9 cellular contexts compared by ENCODE assay signal in the genomic region with DNA sequence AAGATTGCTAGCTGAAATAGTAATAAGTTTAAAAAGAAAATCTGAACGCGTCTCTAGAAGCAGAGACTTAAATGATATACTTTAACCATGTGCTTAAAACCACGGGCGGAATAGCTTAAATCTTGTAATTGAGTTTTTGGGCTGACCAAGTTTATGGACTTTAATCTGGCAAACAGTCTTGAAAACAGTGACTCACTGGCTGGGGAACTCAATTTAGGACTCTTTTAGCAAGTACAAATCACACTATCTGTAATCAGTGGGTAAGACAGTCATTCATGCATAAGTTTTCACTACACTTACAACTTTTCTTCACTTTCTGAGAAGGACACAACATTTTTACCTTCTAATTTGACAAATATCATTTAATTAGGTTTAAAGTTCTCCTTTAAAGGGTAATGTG. TPM values are rescaled to one million over a fixed set of nuclear protein-coding genes. Genes with fewer than 3 reads are reported as not detected.
DNase-seq lines count a peak whose midpoint lies in the region; ATAC-seq and TF ChIP-seq lines count a peak whose summit lies in the region.
"Had no signal": no experiment of that assay in that cellular context is flagged by ENCODE, and none has a peak within 500 bp of the region (broad histone marks: within the 10 kb centered on the region; RNA-seq: fewer than 3 reads in every experiment).

No MANE protein-coding gene starts in this region.

- no peaks in the 10 kb centered on the region for H3K9me3 Mint-ChIP-seq in activated T-cell treated with anti-CD3 and anti-CD28 coated beads, Interleukin-2, amount 50 U/mL, for 4 hours
- H3K9me3 Mint-ChIP-seq in brain, result peaks cover 19 to 28% (median 23%) of the 10 kb centered on the region in 5 experiments

- no peak for DNase-seq in activated T-cell treated with anti-CD3 and anti-CD28 coated beads, Interleukin-2, amount 50 U/mL, for 4 hours
- DNase-seq in activated T-cell treated with anti-CD3 and anti-CD28 coated beads, Interleukin-2, amount 50 U/mL, for 1 hour, result no peak
- DNase-seq in left colon (no peak), thoracic aorta (ENCODE audit: low spot score) (no peak), cortex of kidney (lab: John Stamatoyannopoulos, UW) (no peak), hippocampal formation (lab: John Stamatoyannopoulos, UW) (no peak), DMS114 treated with DMSO at 0.1 percent for 48 hours (lab: John Stamatoyannopoulos, UW; ENCODE audit: unreplicated experiment) (no peak)
- DNase-seq: NCI-H226 had no signal

- H3K4me3 ChIP-seq in thoracic aorta, result peak overlapping the region; percentile 65

- H3K27me3 ChIP-seq in thoracic aorta (replicated peaks; ENCODE audit: insufficient read depth), result no peaks in the 10 kb centered on the region

- intact Hi-C loops in left colon (cut with DNase I, micrococcal nuclease), result no loop called here

- H3K27ac ChIP-seq in thoracic aorta, result peak overlapping the region; percentile 48 to 49

- peaks cover 14% of the 10 kb centered on the region for H3K36me3 Mint-ChIP-seq in activated T-cell treated with anti-CD3 and anti-CD28 coated beads, Interleukin-2, amount 50 U/mL, for 4 hours (ENCODE audit: insufficient read depth)
- peaks cover 53% of the 10 kb centered on the region for H3K36me3 Mint-ChIP-seq in brain

- peaks cover 8% of the 10 kb centered on the region for H3K36me3 ChIP-seq in thoracic aorta

- no peak overlapping the region for H3K4me3 Mint-ChIP-seq in activated T-cell treated with anti-CD3 and anti-CD28 coated beads, Interleukin-2, amount 50 U/mL, for 4 hours
- H3K4me3 Mint-ChIP-seq in brain, result peak overlapping the region; percentile 6 to 78 (median 54)

- no peak for TF ChIP-seq CTCF in brain (conservative IDR thresholded peaks at IDR 0.05)
- no peak for TF ChIP-seq CTCF in thoracic aorta (IDR thresholded peaks at IDR 0.05)

- peaks cover 15% of the 10 kb centered on the region for H3K4me1 Mint-ChIP-seq in activated T-cell treated with anti-CD3 and anti-CD28 coated beads, Interleukin-2, amount 50 U/mL, for 4 hours (ENCODE audit: low read depth)
- peaks cover 17% of the 10 kb centered on the region for H3K4me1 Mint-ChIP-seq in brain

- peaks cover 9% of the 10 kb centered on the region for H3K27me3 Mint-ChIP-seq in activated T-cell treated with anti-CD3 and anti-CD28 coated beads, Interleukin-2, amount 50 U/mL, for 4 hours (ENCODE audit: low read depth)
- H3K27me3 Mint-ChIP-seq in brain, result peaks cover 17% of the 10 kb centered on the region

- no peak overlapping the region for H3K27ac Mint-ChIP-seq in brain

- ATAC-seq in activated T-cell treated with anti-CD3 and anti-CD28 coated beads, Interleukin-2, amount 50 U/mL, for 4 hours, result peak; percentile 52 to 56
- ATAC-seq in left colon, result peak; percentile 29
- no peak for ATAC-seq in thoracic aorta (ENCODE audit: insufficient number of reproducible peaks, low FRiP score, low read depth)

- H3K9me3 ChIP-seq in thoracic aorta, result no peaks in the 10 kb centered on the region

- peaks cover 0 to 17% of the 10 kb centered on the region in 2 donors for H3K4me1 ChIP-seq in thoracic aorta (ENCODE audit: control insufficient read depth in 1 of 2, low read depth in 2 of 2)

RNA-seq across cellular contexts. Expression of a gene that starts 26.8 kb away (rescaled TPM):
- total RNA-seq in activated T-cell treated with anti-CD3 and anti-CD28 coated beads, Interleukin-2, amount 50 U/mL, for 4 hours, result 1 to 10 TPM; 2.6 to 3.5 (median 3.4) TPM
- polyA plus RNA-seq in brain (ENCODE audit: insufficient read depth, low read depth, low replicate concordance), result 10.8 TPM
- total RNA-seq in left colon (1 to 10 TPM; 8.5 to 9.2 TPM), thoracic aorta (10 to 100 TPM in 1 of 2 donors, 1 to 10 TPM in 1; 5.6 to 13.1 TPM)

RNA-seq across cellular contexts. Expression of a gene that starts 46.6 kb away (rescaled TPM):
- 1 to 10 TPM; 2.4 to 2.9 (median 2.8) TPM for total RNA-seq in activated T-cell treated with anti-CD3 and anti-CD28 coated beads, Interleukin-2, amount 50 U/mL, for 4 hours
- 12.8 TPM for polyA plus RNA-seq in brain (ENCODE audit: insufficient read depth, low read depth, low replicate concordance)
- total RNA-seq in left colon, result 10 to 100 TPM; 22.6 to 26.8 TPM
- total RNA-seq in thoracic aorta, result 10 to 100 TPM in 1 of 2 donors, 1 to 10 TPM in 1; 1.6 to 14.6 TPM
